In genomic region chr11:115505165-115505564, GRCh38 we compare ENCODE assay signal across 9 cellular contexts. TPM values are rescaled to one million over a fixed set of nuclear protein-coding genes. Genes with fewer than 3 reads are reported as not detected.
DNase-seq lines count a peak whose midpoint lies in the region; ATAC-seq and TF ChIP-seq lines count a peak whose summit lies in the region.
"Had no signal": no experiment of that assay in that cellular context is flagged by ENCODE, and none has a peak within 500 bp of the region (broad histone marks: within the 10 kb centered on the region; RNA-seq: fewer than 3 reads in every experiment).

No MANE protein-coding gene starts in this region.

- peak overlapping the region; percentile 88; the same call in 1 of the 2 replicates for H3K4me2 ChIP-seq in KMS-11

- TF ChIP-seq CTCF in CD14-positive monocyte (IDR thresholded peaks at IDR 0.05) (no peak), KMS-11 (conservative IDR thresholded peaks at IDR 0.05; ENCODE audit: low read depth, low read length) (no peak), nephron (IDR thresholded peaks at IDR 0.05; ENCODE audit: unreplicated experiment in 3 of 3) (no peak)

- H3K27ac Mint-ChIP-seq in CD14-positive monocyte (no peak overlapping the region), nephron (peak overlapping the region; percentile 94 to 97 (median 97))

- no peaks in the 10 kb centered on the region for H3K36me3 ChIP-seq in KMS-11 (ENCODE audit: insufficient read depth)
- H3K36me3 ChIP-seq in ectodermal cell (ENCODE audit: control insufficient read depth, insufficient read depth, low read length) = no peaks in the 10 kb centered on the region

- H3K9me3 Mint-ChIP-seq in CD14-positive monocyte (peaks cover 3 to 23% (median 18%) of the 10 kb centered on the region in 7 donors), nephron (no peaks in the 10 kb centered on the region)

- intact Hi-C loops in CD14-positive monocyte (cut with micrococcal nuclease) = no loop called here

- DNase-seq in CD14-positive monocyte (ENCODE audit: low spot score) = no peak
- no peak for DNase-seq in A172 (ENCODE audit: low spot score)
- DNase-seq in NAMALWA (ENCODE audit: low spot score) = no peak

- peaks cover 11% of the 10 kb centered on the region for H3K4me1 ChIP-seq in KMS-11 (ENCODE audit: low read depth, poor library complexity, severe bottlenecking)
- H3K4me1 ChIP-seq in ectodermal cell (ENCODE audit: control insufficient read depth, insufficient read depth, low read length) = peaks cover 12% of the 10 kb centered on the region

- no peak overlapping the region for H3K4me3 ChIP-seq in KMS-11 (IDR thresholded peaks at IDR 0.05; ENCODE audit: insufficient read depth, low read depth, low read length)
- peak overlapping the region; percentile 62 for H3K4me3 ChIP-seq in ectodermal cell (ENCODE audit: insufficient read depth, low read depth, low read length)

- peaks cover 6 to 7% of the 10 kb centered on the region in 2 donors for H3K36me3 Mint-ChIP-seq in CD14-positive monocyte
- no peaks in the 10 kb centered on the region for H3K36me3 Mint-ChIP-seq in nephron (ENCODE audit: low read depth)

- no peaks in the 10 kb centered on the region for H3K9me3 ChIP-seq in ectodermal cell (ENCODE audit: control insufficient read depth, low read length)

- H3K79me2 ChIP-seq in KMS-11 (ENCODE audit: insufficient read depth, low read depth) = peaks cover 36% of the 10 kb centered on the region; the same call in 1 of the 2 replicates

- 1 to 3% methylated on average over 8 to 10 of the region's 10 CpGs for WGBS in ectodermal cell, 2 experiments

- H3K27ac ChIP-seq in KMS-11 = no peak overlapping the region
- no peak overlapping the region for H3K27ac ChIP-seq in ectodermal cell (ENCODE audit: insufficient read depth, low read depth, low read length, poor library complexity, severe bottlenecking)

- ATAC-seq in HG02981 (IDR thresholded peaks at IDR 0.05; ENCODE audit: unreplicated experiment) (no peak), GM21786 (IDR thresholded peaks at IDR 0.05; ENCODE audit: unreplicated experiment) (no peak)

- H3K4me3 Mint-ChIP-seq in CD14-positive monocyte = peak overlapping the region; percentile 75 to 92
- peak overlapping the region; percentile 90 to 93 (median 90) for H3K4me3 Mint-ChIP-seq in nephron

- H3K27me3 Mint-ChIP-seq in CD14-positive monocyte (ENCODE audit: low read depth in 3 of 3) (peaks cover 51 to 60% (median 52%) of the 10 kb centered on the region in 3 donors), nephron (ENCODE audit: low read depth) (peaks cover 25% of the 10 kb centered on the region)

- H3K27me3 ChIP-seq in KMS-11 (ENCODE audit: insufficient read depth, low read depth) = no peaks in the 10 kb centered on the region; the same call in 1 of the 2 replicates
- H3K27me3 ChIP-seq in ectodermal cell (ENCODE audit: control insufficient read depth, insufficient read depth, low read length, poor library complexity, severe bottlenecking) = peaks cover 35% of the 10 kb centered on the region

- peak overlapping the region; percentile 63; the same call in 1 of the 2 replicates for H3K9ac ChIP-seq in KMS-11

- no peaks in the 10 kb centered on the region for H4K20me1 ChIP-seq in KMS-11 (ENCODE audit: insufficient read depth)

- peak overlapping the region; percentile 92 for H2AFZ ChIP-seq in KMS-11 (ENCODE audit: low read depth)

- H3K4me1 Mint-ChIP-seq in CD14-positive monocyte (peaks cover 17% of the 10 kb centered on the region), nephron (peaks cover 15% of the 10 kb centered on the region)

RNA-seq across cellular contexts. Expression of gene CADM1, which starts 0.9 kb away (rescaled TPM):
- not detected for polyA plus RNA-seq in CD14-positive monocyte
- 109 TPM for polyA plus RNA-seq in ectodermal cell (2013, experiment 1 of 4)
- polyA plus RNA-seq in ectodermal cell (2013, experiment 2 of 4) = 94.6 TPM
- 79.9 TPM for polyA plus RNA-seq in ectodermal cell (2013, experiment 3 of 4)
- polyA plus RNA-seq in ectodermal cell (2013, experiment 4 of 4) = 80.0 TPM
- total RNA-seq in A172 (2014; rRNA removed; shearing (Covaris generic)) = 6.7 and 14.6 TPM in 2 replicates
- total RNA-seq: HT-29 had no signal

Comparison
In these comparisons a context has a peak if more than half of its experiments do, and no peak if none do; other contexts are left out.
1. H3K27ac Mint-ChIP-seq: peak in nephron (3 of 3); none in CD14-positive monocyte (0 of 7).